In genomic region chr5:95730730-95731570, GRCh38 we compare ENCODE assay signal across 8 cellular contexts. TPM values are rescaled to one million over a fixed set of nuclear protein-coding genes. Genes with fewer than 3 reads are reported as not detected.
A peak's percentile ranks its signal among the peaks of the same experiment; 100 is the strongest.
DNase-seq lines count a peak whose midpoint lies in the region; ATAC-seq and TF ChIP-seq lines count a peak whose summit lies in the region.

RHOBTB3 (plus strand) TSS chr5:95731336; CDS start chr5:95731683, 347 bp downstream.

- H3K9ac ChIP-seq in HUES48 (ENCODE audit: low read depth, low read length), result peak within 1 kb of the TSS; percentile 53

- H3K36me3 ChIP-seq in HUES48 (ENCODE audit: control insufficient read depth, insufficient read depth, low read length) (no peaks in the 10 kb centered on the region), suprapubic skin (no peaks in the 10 kb centered on the region)

- H3K4me1 ChIP-seq in HUES48 (ENCODE audit: control insufficient read depth, insufficient read depth, low read length), result peaks cover 21% of the 10 kb centered on the region
- H3K4me1 ChIP-seq in suprapubic skin, result peaks cover 47% of the 10 kb centered on the region

- H3K27me3 ChIP-seq in HUES48 (ENCODE audit: control insufficient read depth, insufficient read depth, low read length) (peaks cover 73% of the 10 kb centered on the region), suprapubic skin (no peaks in the 10 kb centered on the region)

- H3K36me3 Mint-ChIP-seq in naive B cell, result no peaks in the 10 kb centered on the region

- peaks cover 15 to 16% (median 16%) of the 10 kb centered on the region in 3 donors for H3K4me1 Mint-ChIP-seq in naive B cell

- H3K4me3 ChIP-seq in HUES48 (ENCODE audit: low read depth, low read length) (peak within 1 kb of the TSS; percentile 83), fibroblast of the aortic adventitia (ENCODE audit: low read depth, low read length) (peak within 1 kb of the TSS; percentile 88), suprapubic skin (peak within 1 kb of the TSS; percentile 96)

- WGBS in suprapubic skin, result 3% methylated on average over 10 of the region's 78 CpGs

- H3K4me3 Mint-ChIP-seq in naive B cell, result peak within 1 kb of the TSS; percentile 86 to 94 (median 90)

- DNase-seq in D341Med (ENCODE audit: low spot score), result peak; percentile 88
- DNase-seq in OCI-M1 (lab: John Stamatoyannopoulos, UW), result peak; percentile 94
- DNase-seq in activated gamma-delta T cell treated with Interleukin-2 at 50 U/mL for 16 hours, result peak; percentile 22
- peak; percentile 94 for DNase-seq in fibroblast of the aortic adventitia (ENCODE audit: low read depth)
- DNase-seq in naive B cell, result peak; percentile 43
- DNase-seq in suprapubic skin (ENCODE audit: low spot score in 2 of 2), result peak; percentile 93 to 95

- no peaks in the 10 kb centered on the region for H3K9me3 Mint-ChIP-seq in naive B cell

- TF ChIP-seq POLR2A in suprapubic skin (IDR thresholded peaks at IDR 0.05), result peak in 1 of 2 donors; percentile 43

- peaks cover 13 to 31% (median 27%) of the 10 kb centered on the region in 3 donors for H3K27me3 Mint-ChIP-seq in naive B cell

- no peak for TF ChIP-seq EP300 in suprapubic skin (IDR thresholded peaks at IDR 0.05)

- H3K27ac ChIP-seq in HUES48 (ENCODE audit: low read depth, low read length) (peak within 1 kb of the TSS; percentile 64), suprapubic skin (peak within 1 kb of the TSS; percentile 94)

- H3K9me3 ChIP-seq in HUES48 (ENCODE audit: control insufficient read depth, insufficient read depth, low read length) (no peaks in the 10 kb centered on the region), suprapubic skin (no peaks in the 10 kb centered on the region)

- ATAC-seq in GM21381 (IDR thresholded peaks at IDR 0.05; ENCODE audit: unreplicated experiment), result peak; percentile 43
- ATAC-seq in naive B cell (ENCODE audit: low read depth in 2 of 2), result peak; percentile 71 to 75

- H3K27ac Mint-ChIP-seq in naive B cell, result peak within 1 kb of the TSS in 5 of 6 donors; percentile 9 to 83 (median 50)

- TF ChIP-seq CTCF in fibroblast of the aortic adventitia (IDR thresholded peaks at IDR 0.05; ENCODE audit: insufficient read depth, low read length), result no peak
- no peak for TF ChIP-seq CTCF in suprapubic skin (IDR thresholded peaks at IDR 0.05)

RNA-seq across cellular contexts. Expression of gene RHOBTB3, which starts in this region (rescaled TPM):
- total RNA-seq in fibroblast of the aortic adventitia (ENCODE audit: low replicate concordance) (82.2 and 86.9 TPM in 2 replicates), suprapubic skin (10 to 100 TPM; 31.0 to 74.2 (median 46.3) TPM)
- polyA plus RNA-seq in naive B cell (ENCODE audit: low read depth in 6 of 6), result 1 to 10 TPM in 3 of 6 donors, not detected in 3; 1.5 to 2.1 (median 1.7) TPM

Comparison
In these comparisons a context has a peak if more than half of its experiments do, and no peak if none do; other contexts are left out.
1. Peak in every context shown above with its lines: DNase-seq, ATAC-seq, H3K4me3 ChIP-seq and H3K27ac ChIP-seq.
2. DNase-seq: peak in every context shown above with its lines; median percentile 94 in OCI-M1; 94 in fibroblast of the aortic adventitia; 94 in suprapubic skin; 88 in D341Med; 43 in naive B cell; 22 in activated gamma-delta T cell treated with Interleukin-2 at 50 U/mL for 16 hours.